11 cellular contexts compared by ENCODE assay signal in the genomic region with DNA sequence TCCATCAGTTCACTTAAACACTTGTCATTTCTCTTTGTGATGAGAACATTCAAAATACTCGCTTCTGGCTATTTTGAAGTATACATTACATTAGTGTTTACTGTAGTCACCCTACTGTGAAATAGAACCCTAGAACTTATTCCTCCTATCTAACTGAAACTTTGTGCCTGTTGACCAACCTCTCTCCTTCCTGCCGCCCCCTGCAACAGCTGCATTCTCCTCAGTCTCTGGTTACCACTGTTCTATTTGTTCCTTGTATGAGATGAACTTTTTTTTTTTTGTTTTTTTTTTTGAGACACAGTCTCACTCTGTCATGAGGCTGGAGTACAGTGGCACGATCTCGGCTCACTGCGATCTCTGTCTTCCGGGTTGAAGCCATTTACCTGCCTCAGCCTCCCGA.
"Had no signal": no experiment of that assay in that cellular context is flagged by ENCODE, and none has a peak within 500 bp of the region (broad histone marks: within the 10 kb centered on the region; RNA-seq: fewer than 3 reads in every experiment).

No MANE protein-coding gene starts in this region.

- H3K4me3 ChIP-seq: ovary, sigmoid colon had no signal

- H3K27ac ChIP-seq: ovary, sigmoid colon had no signal

- H3K27me3 ChIP-seq: ovary, sigmoid colon had no signal

- H3K27ac Mint-ChIP-seq: effector memory CD8-positive, alpha-beta T cell had no signal

- H3K9me3 Mint-ChIP-seq: effector memory CD8-positive, alpha-beta T cell had no signal

- DNase-seq: activated CD8-positive, alpha-beta memory T cell treated with anti-CD3 and anti-CD28 coated beads for 24 hours; activated gamma-delta T cell treated with Interleukin-2 at 50 U/mL for 16 hours; dermis blood vessel endothelial cell; effector memory CD8-positive, alpha-beta T cell; foreskin melanocyte; left ventricle myocardium superior; mesenchymal stem cell; ovary; sigmoid colon; stimulated activated CD4-positive, alpha-beta T cell treated with anti-CD3 and anti-CD28 coated beads, Interleukin-1b, Interleukin-23, amount 100 ng/mL, for 48 hours; T-helper 9 cell had no signal

- H3K9me3 ChIP-seq: ovary, sigmoid colon had no signal

- ATAC-seq: effector memory CD8-positive, alpha-beta T cell; left ventricle myocardium superior had no signal

- H3K36me3 ChIP-seq: ovary had no signal

- H3K4me3 Mint-ChIP-seq: effector memory CD8-positive, alpha-beta T cell had no signal

- H3K27me3 Mint-ChIP-seq: effector memory CD8-positive, alpha-beta T cell had no signal
